ENCODE assay signal across 1 cellular context in the genomic region with DNA sequence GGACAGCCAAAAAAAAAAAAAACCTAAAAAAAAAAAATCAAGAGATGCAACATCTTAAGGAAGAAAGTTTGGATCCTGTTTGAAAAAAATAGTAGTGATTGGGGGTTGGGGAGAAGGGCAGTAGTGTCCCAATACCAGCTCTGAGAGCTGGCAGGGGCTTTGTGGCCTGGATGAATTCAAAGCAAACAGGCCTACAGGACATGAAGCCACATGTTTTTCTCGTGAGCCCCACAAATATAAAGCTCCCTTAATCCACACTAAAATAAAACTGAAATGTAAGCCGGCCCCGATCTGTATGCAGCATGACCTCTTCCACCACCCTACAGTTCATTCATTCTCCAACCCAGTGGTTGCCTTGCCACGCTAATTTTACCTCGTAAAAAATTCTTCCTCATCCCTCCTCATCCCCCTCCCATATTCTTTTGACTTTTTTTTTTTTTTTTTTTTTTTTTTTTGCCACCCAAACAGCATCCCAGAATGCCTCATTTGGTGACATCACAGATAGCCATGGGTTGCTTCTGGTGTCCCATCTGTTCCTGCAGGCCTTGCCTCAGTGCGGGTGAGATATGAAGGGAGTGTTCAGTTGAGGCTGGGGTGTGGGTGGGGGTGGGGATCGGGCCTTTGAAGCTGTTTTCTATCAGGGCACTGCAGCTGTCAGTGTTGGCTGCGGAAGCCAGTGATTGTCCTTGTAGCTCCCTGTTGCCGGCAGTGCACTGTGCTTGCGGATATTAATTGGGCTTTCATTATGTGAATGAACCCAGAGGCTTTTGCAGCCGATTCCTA.
A peak's percentile ranks its signal among the peaks of the same experiment; 100 is the strongest.
TF ChIP-seq lines count a peak whose summit lies in the region.

No MANE protein-coding gene starts in this region.

TF ChIP-seq in K562, 482 proteins besides CTCF, POLR2A, EP300 and RAD21 (continued from another document):
- TF ChIP-seq KDM5B (IDR thresholded peaks at IDR 0.05; ENCODE audit: insufficient replicate concordance, low read depth, low read length) = no peak
- TF ChIP-seq EP400 (IDR thresholded peaks at IDR 0.05) = 0 out of 2 replicates have a peak, but pooled peaks have one; percentile 22
- TF ChIP-seq FOXJ2 (tag; IDR thresholded peaks at IDR 0.05) = peak; percentile 2; the same call in 1 of the 2 replicates
- TF ChIP-seq, protein P1, sequence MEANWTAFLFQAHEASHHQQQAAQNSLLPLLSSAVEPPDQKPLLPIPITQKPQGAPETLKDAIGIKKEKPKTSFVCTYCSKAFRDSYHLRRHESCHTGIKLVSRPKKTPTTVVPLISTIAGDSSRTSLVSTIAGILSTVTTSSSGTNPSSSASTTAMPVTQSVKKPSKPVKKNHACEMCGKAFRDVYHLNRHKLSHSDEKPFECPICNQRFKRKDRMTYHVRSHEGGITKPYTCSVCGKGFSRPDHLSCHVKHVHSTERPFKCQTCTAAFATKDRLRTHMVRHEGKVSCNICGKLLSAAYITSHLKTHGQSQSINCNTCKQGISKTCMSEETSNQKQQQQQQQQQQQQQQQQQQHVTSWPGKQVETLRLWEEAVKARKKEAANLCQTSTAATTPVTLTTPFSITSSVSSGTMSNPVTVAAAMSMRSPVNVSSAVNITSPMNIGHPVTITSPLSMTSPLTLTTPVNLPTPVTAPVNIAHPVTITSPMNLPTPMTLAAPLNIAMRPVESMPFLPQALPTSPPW (CRISPR knock-in tag; IDR thresholded peaks at IDR 0.05) = peak; percentile 74
- TF ChIP-seq POLR3A (IDR thresholded peaks at IDR 0.05; ENCODE audit: borderline replicate concordance, extremely low read depth, insufficient read depth, insufficient read length) = no peak
- TF ChIP-seq, protein P2, sequence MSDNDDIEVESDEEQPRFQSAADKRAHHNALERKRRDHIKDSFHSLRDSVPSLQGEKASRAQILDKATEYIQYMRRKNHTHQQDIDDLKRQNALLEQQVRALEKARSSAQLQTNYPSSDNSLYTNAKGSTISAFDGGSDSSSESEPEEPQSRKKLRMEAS (CRISPR knock-in tag; IDR thresholded peaks at IDR 0.05) = 0 out of 2 replicates have a peak, but pooled peaks have one; percentile 33
- TF ChIP-seq, protein P3, sequence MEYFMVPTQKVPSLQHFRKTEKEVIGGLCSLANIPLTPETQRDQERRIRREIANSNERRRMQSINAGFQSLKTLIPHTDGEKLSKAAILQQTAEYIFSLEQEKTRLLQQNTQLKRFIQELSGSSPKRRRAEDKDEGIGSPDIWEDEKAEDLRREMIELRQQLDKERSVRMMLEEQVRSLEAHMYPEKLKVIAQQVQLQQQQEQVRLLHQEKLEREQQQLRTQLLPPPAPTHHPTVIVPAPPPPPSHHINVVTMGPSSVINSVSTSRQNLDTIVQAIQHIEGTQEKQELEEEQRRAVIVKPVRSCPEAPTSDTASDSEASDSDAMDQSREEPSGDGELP (CRISPR knock-in tag; IDR thresholded peaks at IDR 0.05; ENCODE audit: borderline replicate concordance) = peak; percentile 52; the same call in 1 of the 2 replicates
- TF ChIP-seq, protein P4, sequence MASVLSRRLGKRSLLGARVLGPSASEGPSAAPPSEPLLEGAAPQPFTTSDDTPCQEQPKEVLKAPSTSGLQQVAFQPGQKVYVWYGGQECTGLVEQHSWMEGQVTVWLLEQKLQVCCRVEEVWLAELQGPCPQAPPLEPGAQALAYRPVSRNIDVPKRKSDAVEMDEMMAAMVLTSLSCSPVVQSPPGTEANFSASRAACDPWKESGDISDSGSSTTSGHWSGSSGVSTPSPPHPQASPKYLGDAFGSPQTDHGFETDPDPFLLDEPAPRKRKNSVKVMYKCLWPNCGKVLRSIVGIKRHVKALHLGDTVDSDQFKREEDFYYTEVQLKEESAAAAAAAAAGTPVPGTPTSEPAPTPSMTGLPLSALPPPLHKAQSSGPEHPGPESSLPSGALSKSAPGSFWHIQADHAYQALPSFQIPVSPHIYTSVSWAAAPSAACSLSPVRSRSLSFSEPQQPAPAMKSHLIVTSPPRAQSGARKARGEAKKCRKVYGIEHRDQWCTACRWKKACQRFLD (CRISPR knock-in tag; IDR thresholded peaks at IDR 0.05) = peak; percentile 74; the same call in 1 of the 2 replicates
- peak; percentile 93 for TF ChIP-seq KLF16 (IDR thresholded peaks at IDR 0.05)
- TF ChIP-seq KLF10 (CRISPR knock-in tag; IDR thresholded peaks at IDR 0.05) = no peak
- no peak for TF ChIP-seq ZC3H4 (CRISPR knock-in tag; IDR thresholded peaks at IDR 0.05; ENCODE audit: borderline replicate concordance)
- TF ChIP-seq, protein P5, sequence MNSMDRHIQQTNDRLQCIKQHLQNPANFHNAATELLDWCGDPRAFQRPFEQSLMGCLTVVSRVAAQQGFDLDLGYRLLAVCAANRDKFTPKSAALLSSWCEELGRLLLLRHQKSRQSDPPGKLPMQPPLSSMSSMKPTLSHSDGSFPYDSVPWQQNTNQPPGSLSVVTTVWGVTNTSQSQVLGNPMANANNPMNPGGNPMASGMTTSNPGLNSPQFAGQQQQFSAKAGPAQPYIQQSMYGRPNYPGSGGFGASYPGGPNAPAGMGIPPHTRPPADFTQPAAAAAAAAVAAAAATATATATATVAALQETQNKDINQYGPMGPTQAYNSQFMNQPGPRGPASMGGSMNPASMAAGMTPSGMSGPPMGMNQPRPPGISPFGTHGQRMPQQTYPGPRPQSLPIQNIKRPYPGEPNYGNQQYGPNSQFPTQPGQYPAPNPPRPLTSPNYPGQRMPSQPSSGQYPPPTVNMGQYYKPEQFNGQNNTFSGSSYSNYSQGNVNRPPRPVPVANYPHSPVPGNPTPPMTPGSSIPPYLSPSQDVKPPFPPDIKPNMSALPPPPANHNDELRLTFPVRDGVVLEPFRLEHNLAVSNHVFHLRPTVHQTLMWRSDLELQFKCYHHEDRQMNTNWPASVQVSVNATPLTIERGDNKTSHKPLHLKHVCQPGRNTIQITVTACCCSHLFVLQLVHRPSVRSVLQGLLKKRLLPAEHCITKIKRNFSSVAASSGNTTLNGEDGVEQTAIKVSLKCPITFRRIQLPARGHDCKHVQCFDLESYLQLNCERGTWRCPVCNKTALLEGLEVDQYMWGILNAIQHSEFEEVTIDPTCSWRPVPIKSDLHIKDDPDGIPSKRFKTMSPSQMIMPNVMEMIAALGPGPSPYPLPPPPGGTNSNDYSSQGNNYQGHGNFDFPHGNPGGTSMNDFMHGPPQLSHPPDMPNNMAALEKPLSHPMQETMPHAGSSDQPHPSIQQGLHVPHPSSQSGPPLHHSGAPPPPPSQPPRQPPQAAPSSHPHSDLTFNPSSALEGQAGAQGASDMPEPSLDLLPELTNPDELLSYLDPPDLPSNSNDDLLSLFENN (IDR thresholded peaks at IDR 0.05; ENCODE audit: low read depth in 2 of 2, low read length in 2 of 2) = peak in 1 of 2 experiments; percentile 93; a peak in 2 of 4 replicates
- peak; percentile 39; the same call in 1 of the 2 replicates for TF ChIP-seq NBN (IDR thresholded peaks at IDR 0.05; ENCODE audit: low read depth)
- peak; percentile 61 for TF ChIP-seq PCBP1 (IDR thresholded peaks at IDR 0.05; ENCODE audit: low read depth, low read length, poor library complexity, severe bottlenecking)
- TF ChIP-seq SMARCC2 (IDR thresholded peaks at IDR 0.05; ENCODE audit: low read depth) = peak; percentile 49; the same call in 1 of the 2 replicates
- TF ChIP-seq TGIF2 (CRISPR knock-in tag; IDR thresholded peaks at IDR 0.05) = no peak
- peak; percentile 98 for TF ChIP-seq CBFA2T3 (IDR thresholded peaks at IDR 0.05)
- TF ChIP-seq STAT5A (IDR thresholded peaks at IDR 0.05; ENCODE audit: borderline replicate concordance, low read length) = peak; percentile 85
- TF ChIP-seq ZNF274 (IDR thresholded peaks at IDR 0.05; ENCODE audit: borderline replicate concordance, low read depth, low read length) = peak; percentile 72; the same call in 1 of the 2 replicates
- TF ChIP-seq FOXK2 (conservative IDR thresholded peaks at IDR 0.05 in 1 of 2, IDR thresholded peaks at IDR 0.05 in 1 of 2; ENCODE audit: low read depth in 2 of 2) = peak; percentile 23 to 49; a peak in 2 of 4 replicates
- 0 out of 2 replicates have a peak, but pooled peaks have one; percentile 27 for TF ChIP-seq ADNP (tag; IDR thresholded peaks at IDR 0.05)
- TF ChIP-seq ZNF766 (CRISPR knock-in tag; conservative IDR thresholded peaks at IDR 0.05) = peak; percentile 58; the same call in 1 of the 2 replicates
- no peak for TF ChIP-seq KDM2B (CRISPR knock-in tag; IDR thresholded peaks at IDR 0.05)
- no peak for TF ChIP-seq MCM3 (IDR thresholded peaks at IDR 0.05)
- TF ChIP-seq TAF9B (IDR thresholded peaks at IDR 0.05; ENCODE audit: partially characterized antibody) = peak; percentile 30
- TF ChIP-seq CXXC5 (CRISPR knock-in tag; IDR thresholded peaks at IDR 0.05) = peak; percentile 87
- TF ChIP-seq HDAC1 (IDR thresholded peaks at IDR 0.05) = peak in 1 of 2 experiments; percentile 77; a peak in 2 of 4 replicates
- peak; percentile 47 for TF ChIP-seq ZNF143 (CRISPR knock-in tag; IDR thresholded peaks at IDR 0.05)
